In the genomic region with DNA sequence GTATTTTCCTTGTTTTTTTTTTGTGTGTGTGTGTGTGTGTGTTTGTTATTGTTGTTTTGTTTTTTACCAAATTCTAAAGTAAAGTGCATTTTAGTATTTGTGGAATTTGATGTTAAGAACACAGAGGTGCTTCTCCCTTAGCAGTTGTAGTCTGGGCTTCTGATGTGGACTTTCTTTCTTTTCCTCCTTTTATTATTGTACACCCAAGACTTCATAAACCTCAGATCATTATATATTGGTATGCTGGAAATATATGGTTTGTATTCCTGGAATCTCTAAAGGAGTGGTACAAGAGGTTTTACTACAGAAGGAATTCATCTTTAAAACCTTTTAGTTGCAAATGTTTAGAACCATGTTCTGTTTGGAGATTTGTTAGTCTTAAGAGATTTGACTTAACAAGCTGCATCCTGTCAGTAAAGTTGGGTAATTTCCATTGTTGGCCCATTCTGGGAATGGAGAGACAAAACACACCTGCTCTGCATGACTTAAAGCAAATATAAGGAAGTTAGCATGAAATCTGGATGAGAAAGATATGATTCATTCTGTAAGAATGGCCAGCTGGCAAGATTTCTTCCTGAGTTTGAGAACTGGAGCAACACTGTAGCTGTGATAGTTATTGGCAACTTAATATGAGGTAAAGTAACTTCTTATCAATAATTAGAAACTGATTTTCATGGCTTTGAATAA, we compare ENCODE assay signal across 11 cellular contexts.
DNase-seq lines count a peak whose midpoint lies in the region; ATAC-seq, FAIRE-seq and TF ChIP-seq lines count a peak whose summit lies in the region.
"Had no signal": no experiment of that assay in that cellular context is flagged by ENCODE, and none has a peak within 500 bp of the region (broad histone marks: within the 10 kb centered on the region; RNA-seq: fewer than 3 reads in every experiment).

No MANE protein-coding gene starts in this region.

- no peak for DNase-seq in GM12892 (ENCODE audit: insufficient read length)
- peak; percentile 34 to 93 for DNase-seq in PC-9
- DNase-seq in fibroblast of the aortic adventitia (ENCODE audit: low read depth) = peak; percentile 99
- DNase-seq in skeletal muscle cell (ENCODE audit: low read depth) = peak; percentile 85
- no peak for DNase-seq in GM10248 (ENCODE audit: extremely low spot score)
- no peak for DNase-seq in Peyer's patch
- DNase-seq in HuH-7 (ENCODE audit: low spot score) = no peak
- DNase-seq: activated naive CD8-positive, alpha-beta T cell treated with anti-CD3 and anti-CD28 coated beads, Interleukin-2, amount 10 ng/mL, durations not matched to agents 7 days and 5 days; NCI-H510A had no signal

- H2AFZ ChIP-seq in PC-9 = no peak overlapping the region

- peaks cover 15% of the 10 kb centered on the region for H3F3A ChIP-seq in PC-9 (ENCODE audit: insufficient read depth, low read depth)

- TF ChIP-seq POLR2A in GM12892 (IDR thresholded peaks at IDR 0.05; ENCODE audit: low read depth, low read length) (no peak), Peyer's patch (IDR thresholded peaks at IDR 0.05) (no peak)

- POLR2A ChIA-PET in PC-9 (lab: Charles Lee; ENCODE audit: unreplicated experiment) (interaction anchor here (0.7 kb wide), 2 partner anchors 137 to 265 kb away, joined by 4 read pairs; no protein-coding TSS in a partner anchor), GM10248 (lab: Yijun Ruan, JAX) (no interaction called here)

- no peak for ATAC-seq in GM21381 (IDR thresholded peaks at IDR 0.05; ENCODE audit: unreplicated experiment)

- peak; percentile 67 for FAIRE-seq in GM12892 (lab: Jason Lieb, UNC)

- H3K4me1 ChIP-seq in PC-9 (replicated peaks; ENCODE audit: insufficient read depth) (peaks cover 23% of the 10 kb centered on the region), Peyer's patch (peaks cover 0 to 18% (median 0%) of the 10 kb centered on the region in 4 donors)

- no peaks in the 10 kb centered on the region for H3K79me2 ChIP-seq in PC-9 (ENCODE audit: low read depth)

- H3K27ac ChIP-seq in PC-9 (peak overlapping the region; percentile 75), Peyer's patch (peak overlapping the region in 1 of 4 donors; percentile 19)
- H3K27ac ChIP-seq: neutrophil had no signal

- no peaks in the 10 kb centered on the region for H3K9me3 ChIP-seq in PC-9 (ENCODE audit: insufficient read depth, low read depth)
- no peaks in the 10 kb centered on the region for H3K9me3 ChIP-seq in Peyer's patch
- H3K9me3 ChIP-seq: neutrophil had no signal

- no peaks in the 10 kb centered on the region for H3K9me2 ChIP-seq in PC-9 (ENCODE audit: insufficient read depth)

- no TSS peak for BruUV-seq in PC-9 (replicated peaks; lab: Mats Ljungman, UMichigan)

- no peaks in the 10 kb centered on the region for H4K20me1 ChIP-seq in PC-9 (ENCODE audit: insufficient read depth)

- H3K36me3 ChIP-seq in PC-9 (ENCODE audit: low read depth) (peaks cover 5% of the 10 kb centered on the region; the same call in 1 of the 2 replicates), Peyer's patch (peaks cover 0 to 22% (median 0%) of the 10 kb centered on the region in 3 donors)
- H3K36me3 ChIP-seq: neutrophil had no signal

- H3K4me2 ChIP-seq in PC-9 = peak overlapping the region; percentile 39

- CTCF ChIA-PET in PC-9 (lab: Charles Lee) (no interaction called here), GM10248 (lab: Yijun Ruan, JAX) (interaction anchor here (1.1 to 2.2 kb wide), 8 partner anchors 9 to 312 kb away, joined by 3 to 6 read pairs (median 4); no protein-coding TSS in a partner anchor)

- no peak overlapping the region for H3K4me3 ChIP-seq in PC-9
- no peak overlapping the region for H3K4me3 ChIP-seq in fibroblast of the aortic adventitia (ENCODE audit: low read depth, low read length)
- no peak overlapping the region for H3K4me3 ChIP-seq in skeletal muscle cell (ENCODE audit: low read depth, low read length)
- H3K4me3 ChIP-seq in Peyer's patch = no peak overlapping the region

- H3K27me3 ChIP-seq in PC-9 (ENCODE audit: insufficient read depth, low read depth) (no peaks in the 10 kb centered on the region), Peyer's patch (no peaks in the 10 kb centered on the region)
- H3K27me3 ChIP-seq: neutrophil had no signal

- intact Hi-C loops in PC-9 (cut with micrococcal nuclease; ENCODE audit: unreplicated experiment) = loop anchor here (5.0 kb wide), 1 partner anchor 63 kb away; the partner anchor contains the start of gene SMAD1

- TF ChIP-seq CTCF in PC-9 (conservative IDR thresholded peaks at IDR 0.05) (no peak), fibroblast of the aortic adventitia (IDR thresholded peaks at IDR 0.05; ENCODE audit: insufficient read depth, low read length) (no peak), GM10248 (IDR thresholded peaks at IDR 0.05; ENCODE audit: control extremely low read depth, extremely low read depth, low read depth, missing control alignments) (no peak), Peyer's patch (IDR thresholded peaks at IDR 0.05) (no peak)

Comparison
In these comparisons a context has a peak if more than half of its experiments do, and no peak if none do; other contexts are left out.
1. DNase-seq: peak in PC-9 (2 of 2), fibroblast of the aortic adventitia (single experiment) and skeletal muscle cell (single experiment); none in GM12892 (single experiment), GM10248 (single experiment), Peyer's patch (0 of 3) and HuH-7 (single experiment).